ENCODE assay signal across 8 cellular contexts in the genomic region with DNA sequence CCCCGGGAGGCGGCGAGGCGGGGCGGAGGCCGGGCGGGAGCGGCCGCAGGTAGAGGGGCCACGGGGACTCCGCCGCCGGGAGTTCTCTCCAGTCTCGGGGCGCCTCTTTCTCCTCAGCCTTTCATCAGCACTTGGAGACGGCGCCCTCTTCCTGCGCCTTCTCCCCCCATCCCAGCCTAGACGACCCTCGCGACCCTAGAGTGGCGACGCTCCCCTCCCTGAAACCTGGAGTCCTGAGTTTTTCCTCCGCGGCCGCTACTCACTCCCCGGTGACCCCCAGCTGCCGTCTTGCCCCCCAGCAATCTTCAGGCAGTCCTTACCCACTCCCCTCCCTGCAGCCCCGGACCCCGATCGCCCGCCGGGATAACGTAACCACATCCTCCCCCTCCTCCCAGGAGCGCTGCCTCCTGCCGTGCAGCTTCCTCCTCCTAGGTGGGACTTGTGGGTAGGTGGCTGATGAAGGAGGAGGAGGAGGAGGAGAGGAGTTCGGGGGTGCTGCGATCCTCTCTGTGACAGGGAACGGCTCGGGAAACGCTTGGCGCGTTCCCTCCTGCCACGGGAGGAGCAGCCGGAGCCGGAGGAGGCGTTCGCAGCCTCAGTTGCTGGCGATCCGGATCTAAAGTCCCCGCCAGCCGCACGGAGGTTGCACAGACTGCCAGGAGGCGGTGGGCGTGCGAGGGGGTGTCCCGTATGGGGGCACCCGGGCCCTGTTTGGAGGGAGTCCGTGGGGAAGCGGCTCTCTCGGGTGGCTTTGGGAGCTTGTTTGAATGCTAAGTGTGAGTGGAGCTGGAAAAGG.
DNase-seq lines count a peak whose midpoint lies in the region; ATAC-seq lines count a peak whose summit lies in the region.

No MANE protein-coding gene starts in this region.

- H3K27me3 ChIP-seq in neuron (ENCODE audit: insufficient read depth, low read length) = no peaks in the 10 kb centered on the region

- peaks cover 13% of the 10 kb centered on the region for H3K36me3 ChIP-seq in neuron (ENCODE audit: insufficient read depth, low read length)

- H2AFZ ChIP-seq in neuron (ENCODE audit: low read depth, low read length) = peak overlapping the region; percentile 90

- H3K4me3 ChIP-seq in neuron (ENCODE audit: low read length) = peak overlapping the region; percentile 100

- ATAC-seq in HG03108 (IDR thresholded peaks at IDR 0.05; ENCODE audit: unreplicated experiment) (no peak), HG03175 (IDR thresholded peaks at IDR 0.05; ENCODE audit: unreplicated experiment) (no peak)

- H3K4me1 ChIP-seq in neuron (ENCODE audit: insufficient read depth, low read length) = peaks cover 32% of the 10 kb centered on the region

- DNase-seq in activated T-cell treated with anti-CD3 and anti-CD28 coated beads for 48 hours (ENCODE audit: low read depth) = peak; percentile 4
- no peak for DNase-seq in activated T-cell treated with anti-CD3 and anti-CD28 coated beads for 4 hours
- DNase-seq in NCI-H146 (lab: John Stamatoyannopoulos, UW) = peak; percentile 83
- DNase-seq in activated naive CD4-positive, alpha-beta T cell treated with Interleukin-2 at 50 U/mL for 16 hours = peak; percentile 25
- peak; percentile 2 for DNase-seq in germinal center (ENCODE audit: low spot score)

- H3K9me3 ChIP-seq in neuron (ENCODE audit: low read length) = peaks cover 4% of the 10 kb centered on the region
